8 cellular contexts compared by ENCODE assay signal in the genomic region with DNA sequence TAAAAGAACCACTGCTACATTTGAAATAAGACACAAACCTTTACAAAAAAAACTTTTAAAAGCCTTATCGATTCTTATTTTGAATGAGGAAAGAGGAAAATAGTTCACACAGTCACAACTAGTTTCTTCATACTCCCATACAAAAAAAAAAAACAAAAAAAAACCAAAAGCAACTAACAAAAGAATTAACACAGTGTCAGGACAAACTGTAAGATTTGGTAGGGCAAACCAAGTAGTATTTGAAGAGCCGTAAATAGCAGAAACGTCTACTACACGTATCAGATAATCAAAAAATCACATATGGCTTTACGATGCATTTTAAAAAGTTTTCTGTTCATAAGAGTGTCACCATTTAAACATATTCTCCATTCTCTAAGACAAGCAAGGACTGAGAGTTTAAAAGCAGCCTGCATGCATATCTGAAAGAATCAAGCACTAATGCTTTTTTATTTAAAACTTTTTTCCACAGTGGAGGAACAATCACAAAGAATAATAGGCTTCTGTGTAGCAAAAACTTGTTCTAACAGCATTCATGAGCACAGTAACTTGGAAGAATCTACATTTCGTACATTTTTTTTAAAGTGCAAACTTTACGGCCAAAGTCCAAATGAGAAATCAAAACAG. TPM values are rescaled to one million over a fixed set of nuclear protein-coding genes. Genes with fewer than 3 reads are reported as not detected.
A peak's percentile ranks its signal among the peaks of the same experiment; 100 is the strongest.
DNase-seq lines count a peak whose midpoint lies in the region; ATAC-seq and TF ChIP-seq lines count a peak whose summit lies in the region.

No MANE protein-coding gene starts in this region.

- H3K27me3 ChIP-seq in BE2C (no peaks in the 10 kb centered on the region), MG63 (no peaks in the 10 kb centered on the region)
- H3K27me3 ChIP-seq in effector memory CD4-positive, alpha-beta T cell (replicated peaks; ENCODE audit: control insufficient read depth, insufficient read depth, low read length, poor library complexity, severe bottlenecking) = no peaks in the 10 kb centered on the region

- H3K4me1 ChIP-seq in BE2C = peaks cover 15% of the 10 kb centered on the region
- peaks cover 4% of the 10 kb centered on the region for H3K4me1 ChIP-seq in effector memory CD4-positive, alpha-beta T cell (ENCODE audit: control insufficient read depth, insufficient read depth, low read length, poor library complexity, severe bottlenecking)

- peaks cover 30% of the 10 kb centered on the region for H3K36me3 Mint-ChIP-seq in natural killer cell treated with Interleukin-12 subunit alpha and Interleukin-12 subunit beta and Interleukin-15 and Interleukin-18, amount 100 ng/mL, for 72 hours

- peak overlapping the region; percentile 99 for H3K4me3 Mint-ChIP-seq in natural killer cell treated with Interleukin-12 subunit alpha and Interleukin-12 subunit beta and Interleukin-15 and Interleukin-18, amount 100 ng/mL, for 72 hours

- DNase-seq in BE2C (no peak), MG63 (no peak), DMS114 treated with DMSO at 0.1 percent for 48 hours (lab: John Stamatoyannopoulos, UW; ENCODE audit: unreplicated experiment) (no peak)
- DNase-seq in effector memory CD4-positive, alpha-beta T cell = no peak
- DNase-seq in natural killer cell treated with Interleukin-12 subunit alpha and Interleukin-12 subunit beta and Interleukin-15 and Interleukin-18, amount 100 ng/mL, for 72 hours (ENCODE audit: low spot score) = no peak

- no peaks in the 10 kb centered on the region for H3K27me3 Mint-ChIP-seq in natural killer cell treated with Interleukin-12 subunit alpha and Interleukin-12 subunit beta and Interleukin-15 and Interleukin-18, amount 100 ng/mL, for 72 hours

- peaks cover 35 to 48% of the 10 kb centered on the region in 2 donors for H3K4me1 Mint-ChIP-seq in natural killer cell treated with Interleukin-12 subunit alpha and Interleukin-12 subunit beta and Interleukin-15 and Interleukin-18, amount 100 ng/mL, for 72 hours (ENCODE audit: low read depth in 2 of 2)

- H3K27ac Mint-ChIP-seq in natural killer cell treated with Interleukin-12 subunit alpha and Interleukin-12 subunit beta and Interleukin-15 and Interleukin-18, amount 100 ng/mL, for 72 hours = peak overlapping the region; percentile 93 to 94

- no peaks in the 10 kb centered on the region for H3K36me3 ChIP-seq in BE2C
- peaks cover 9% of the 10 kb centered on the region; the same call in 1 of the 2 replicates for H3K36me3 ChIP-seq in MG63
- H3K36me3 ChIP-seq in effector memory CD4-positive, alpha-beta T cell (ENCODE audit: control insufficient read depth, insufficient read depth, low read length) = no peaks in the 10 kb centered on the region

- peak overlapping the region; percentile 95 for H3K4me3 ChIP-seq in BE2C (ENCODE audit: low read depth, low read length)
- peak overlapping the region; percentile 81 for H3K4me3 ChIP-seq in MG63
- peak overlapping the region; percentile 85 for H3K4me3 ChIP-seq in effector memory CD4-positive, alpha-beta T cell (ENCODE audit: insufficient read depth, low read depth, low read length, poor library complexity, severe bottlenecking)

- ATAC-seq in natural killer cell treated with Interleukin-12 subunit alpha and Interleukin-12 subunit beta and Interleukin-15 and Interleukin-18, amount 100 ng/mL, for 72 hours = no peak
- ATAC-seq in GM18520 (IDR thresholded peaks at IDR 0.05; ENCODE audit: unreplicated experiment) (no peak), GM21423 (IDR thresholded peaks at IDR 0.05; ENCODE audit: unreplicated experiment) (no peak), HG03342 (IDR thresholded peaks at IDR 0.05; ENCODE audit: unreplicated experiment) (no peak)

- peak overlapping the region; percentile 88 for H3K27ac ChIP-seq in effector memory CD4-positive, alpha-beta T cell (ENCODE audit: insufficient read depth, low read length, poor library complexity, severe bottlenecking)

- TF ChIP-seq CTCF in BE2C (IDR thresholded peaks at IDR 0.05; ENCODE audit: low read depth, low read length) = no peak

- H3K9me3 Mint-ChIP-seq in natural killer cell treated with Interleukin-12 subunit alpha and Interleukin-12 subunit beta and Interleukin-15 and Interleukin-18, amount 100 ng/mL, for 72 hours = no peaks in the 10 kb centered on the region

- H3K9me3 ChIP-seq in BE2C = no peaks in the 10 kb centered on the region
- no peaks in the 10 kb centered on the region; the same call in 1 of the 2 replicates for H3K9me3 ChIP-seq in MG63
- H3K9me3 ChIP-seq in effector memory CD4-positive, alpha-beta T cell (ENCODE audit: control insufficient read depth, low read length) = no peaks in the 10 kb centered on the region

RNA-seq across cellular contexts. Expression of a gene that starts 2.2 kb away (rescaled TPM):
- polyA plus RNA-seq in BE2C (2012; ENCODE audit: insufficient read depth, insufficient read length, low read depth) = 59.3 TPM
- total RNA-seq in MG63 (2014; rRNA removed; shearing (Covaris generic); ENCODE audit: low replicate concordance) = 90.0 and 114 TPM in 2 replicates
- 100 to 1,000 TPM; 208 to 223 TPM for total RNA-seq in natural killer cell treated with Interleukin-12 subunit alpha and Interleukin-12 subunit beta and Interleukin-15 and Interleukin-18, amount 100 ng/mL, for 72 hours
